8 cellular contexts compared by ENCODE assay signal in genomic region chr11:105862736-105863367, GRCh38.
DNase-seq lines count a peak whose midpoint lies in the region; ATAC-seq and TF ChIP-seq lines count a peak whose summit lies in the region.

No MANE protein-coding gene starts in this region.

- H3K4me3 Mint-ChIP-seq in mesothelial cell of epicardium, result no peak overlapping the region

- H3K4me1 Mint-ChIP-seq in mesothelial cell of epicardium, result peaks cover 34% of the 10 kb centered on the region

- peak; percentile 69 for TF ChIP-seq CTCF in mesothelial cell of epicardium (IDR thresholded peaks at IDR 0.05; ENCODE audit: unreplicated experiment)

- H3K27ac Mint-ChIP-seq in mesothelial cell of epicardium, result no peak overlapping the region

- no peaks in the 10 kb centered on the region for H3K27me3 Mint-ChIP-seq in mesothelial cell of epicardium (ENCODE audit: low read depth)

- DNase-seq in AML-193 (lab: John Stamatoyannopoulos, UW), result peak; percentile 41 to 52
- DNase-seq in NCI-H774 (lab: John Stamatoyannopoulos, UW), result peak; percentile 58
- DNase-seq in cerebellum (ENCODE audit: low spot score), result peak; percentile 60
- no peak for DNase-seq in mesothelial cell of epicardium (ENCODE audit: low spot score in 2 of 2, unreplicated experiment in 2 of 2)

- ATAC-seq in GM18508 (IDR thresholded peaks at IDR 0.05; ENCODE audit: insufficient read depth, unreplicated experiment) (peak; percentile 76), HG03469 (IDR thresholded peaks at IDR 0.05; ENCODE audit: unreplicated experiment) (peak; percentile 80), GM21423 (IDR thresholded peaks at IDR 0.05; ENCODE audit: unreplicated experiment) (no peak), GM21825 (IDR thresholded peaks at IDR 0.05; ENCODE audit: unreplicated experiment) (no peak)

- no peaks in the 10 kb centered on the region for H3K9me3 Mint-ChIP-seq in mesothelial cell of epicardium

- H3K36me3 Mint-ChIP-seq in mesothelial cell of epicardium, result no peaks in the 10 kb centered on the region

Comparison
In these comparisons a context has a peak if more than half of its experiments do, and no peak if none do; other contexts are left out.
1. DNase-seq: peak in AML-193 (2 of 2), NCI-H774 (single experiment) and cerebellum (single experiment); none in mesothelial cell of epicardium (0 of 2).
2. ATAC-seq: peak in GM18508 (single experiment) and HG03469 (single experiment); none in GM21423 (single experiment) and GM21825 (single experiment).